ENCODE assay signal across 1 cellular context in the genomic region with DNA sequence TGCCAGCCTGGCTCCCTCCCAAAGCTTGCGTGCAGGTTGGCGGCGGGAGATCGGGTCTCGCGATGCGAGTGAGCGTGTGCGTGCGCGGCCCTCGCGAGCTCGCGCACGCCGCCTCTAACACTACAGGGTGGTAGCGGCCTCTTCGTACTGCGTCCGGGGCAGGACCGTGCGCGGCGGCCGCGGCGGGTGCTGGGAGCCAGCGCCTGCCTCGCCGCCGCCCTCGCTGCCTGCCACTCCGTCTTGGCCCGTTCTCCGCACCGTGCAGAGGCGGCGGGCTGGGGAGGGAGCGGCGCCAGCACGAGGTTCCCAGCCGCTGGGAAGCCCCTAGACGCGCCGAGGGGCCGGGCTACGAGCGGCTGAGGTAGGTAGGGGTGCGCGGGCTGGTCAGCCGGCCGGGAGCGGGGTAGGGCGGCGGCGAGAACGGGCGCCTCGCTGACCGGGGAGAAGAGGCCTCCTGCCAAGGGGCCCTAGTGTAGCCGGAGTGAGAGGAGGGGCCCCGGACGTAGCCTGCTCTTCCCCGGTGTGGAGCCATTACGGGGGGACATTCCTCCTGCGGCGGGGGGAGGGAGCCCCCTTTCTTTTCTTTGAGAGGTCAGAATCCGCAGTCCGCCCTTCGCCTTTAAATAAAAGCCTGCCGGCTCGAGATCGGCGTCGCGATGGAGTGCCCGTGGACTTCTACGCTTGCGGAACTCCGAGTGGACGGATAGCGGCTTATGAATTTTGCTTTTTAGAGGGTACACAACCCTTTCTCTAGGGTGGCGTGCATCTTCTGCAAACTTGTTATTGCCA.
TF ChIP-seq lines count a peak whose summit lies in the region.

Gene C5orf24 (plus strand): TSS at position 117 of the 789 bp plus-strand sequence. CDS start 8,933 bp downstream, outside the sequence.

TF ChIP-seq in H1, 55 proteins besides CTCF, POLR2A, EP300 and RAD21:
- no peak for TF ChIP-seq JUN (IDR thresholded peaks at IDR 0.05; ENCODE audit: low read depth, low read length)
- TF ChIP-seq HDAC2 (IDR thresholded peaks at IDR 0.05; ENCODE audit: borderline replicate concordance in 1 of 2, low read depth in 2 of 2, low read length in 2 of 2), result no peak; a peak in 2 of 4 replicates
- no peak for TF ChIP-seq RNF2 (IDR thresholded peaks at IDR 0.05; ENCODE audit: borderline replicate concordance, low read depth, low read length, missing control alignments, poor library complexity, severe bottlenecking)
- TF ChIP-seq CBX8 (IDR thresholded peaks at IDR 0.05; ENCODE audit: borderline replicate concordance, low read depth, low read length), result no peak
- TF ChIP-seq KDM1A (IDR thresholded peaks at IDR 0.05; ENCODE audit: borderline replicate concordance, low read length), result no peak
- TF ChIP-seq CHD1 (IDR thresholded peaks at IDR 0.05; ENCODE audit: low read depth, low read length), result no peak
- no peak for TF ChIP-seq SP1 (IDR thresholded peaks at IDR 0.05; ENCODE audit: low read depth, low read length)
- peak in 1 of 2 experiments; percentile 56; a peak in 2 of 4 replicates for TF ChIP-seq SIN3A (conservative IDR thresholded peaks at IDR 0.05 in 1 of 2, IDR thresholded peaks at IDR 0.05 in 1 of 2; ENCODE audit: low read depth in 1 of 2, low read length in 2 of 2)
- TF ChIP-seq CREB1 (IDR thresholded peaks at IDR 0.05), result peak; percentile 59
- no peak for TF ChIP-seq EZH2 (IDR thresholded peaks at IDR 0.05; ENCODE audit: low read depth, low read length, severe bottlenecking)
- TF ChIP-seq MAFK (IDR thresholded peaks at IDR 0.05; ENCODE audit: low read depth, low read length), result no peak
- no peak for TF ChIP-seq JUND (IDR thresholded peaks at IDR 0.05; ENCODE audit: low read length)
- TF ChIP-seq PHF8 (conservative IDR thresholded peaks at IDR 0.05; ENCODE audit: low read depth, low read length), result peak; percentile 88
- peak; percentile 44; the same call in 1 of the 2 replicates for TF ChIP-seq GABPA (IDR thresholded peaks at IDR 0.05; ENCODE audit: borderline replicate concordance, insufficient read depth, low read length)
- no peak; the same call in 1 of the 2 replicates for TF ChIP-seq TEAD4 (IDR thresholded peaks at IDR 0.05; ENCODE audit: low read depth, low read length)
- TF ChIP-seq TCF12 (IDR thresholded peaks at IDR 0.05; ENCODE audit: low read depth, low read length), result no peak
- TF ChIP-seq YY1 (IDR thresholded peaks at IDR 0.05; ENCODE audit: low read depth, low read length), result 0 out of 2 replicates have a peak, but pooled peaks have one; percentile 28
- peak; percentile 82 for TF ChIP-seq TAF7 (optimal IDR thresholded peaks at IDR 0.05; ENCODE audit: borderline replicate concordance, low read depth, low read length)
- TF ChIP-seq, protein P1, sequence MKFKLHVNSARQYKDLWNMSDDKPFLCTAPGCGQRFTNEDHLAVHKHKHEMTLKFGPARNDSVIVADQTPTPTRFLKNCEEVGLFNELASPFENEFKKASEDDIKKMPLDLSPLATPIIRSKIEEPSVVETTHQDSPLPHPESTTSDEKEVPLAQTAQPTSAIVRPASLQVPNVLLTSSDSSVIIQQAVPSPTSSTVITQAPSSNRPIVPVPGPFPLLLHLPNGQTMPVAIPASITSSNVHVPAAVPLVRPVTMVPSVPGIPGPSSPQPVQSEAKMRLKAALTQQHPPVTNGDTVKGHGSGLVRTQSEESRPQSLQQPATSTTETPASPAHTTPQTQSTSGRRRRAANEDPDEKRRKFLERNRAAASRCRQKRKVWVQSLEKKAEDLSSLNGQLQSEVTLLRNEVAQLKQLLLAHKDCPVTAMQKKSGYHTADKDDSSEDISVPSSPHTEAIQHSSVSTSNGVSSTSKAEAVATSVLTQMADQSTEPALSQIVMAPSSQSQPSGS (IDR thresholded peaks at IDR 0.05; ENCODE audit: low read length), result no peak
- TF ChIP-seq CEBPB (IDR thresholded peaks at IDR 0.05; ENCODE audit: low read depth, low read length), result no peak
- TF ChIP-seq RXRA (IDR thresholded peaks at IDR 0.05; ENCODE audit: insufficient read depth, low read depth, low read length), result no peak
- peak; percentile 96 for TF ChIP-seq CHD2 (IDR thresholded peaks at IDR 0.05; ENCODE audit: low read length)
- no peak for TF ChIP-seq SIRT6 (IDR thresholded peaks at IDR 0.05; ENCODE audit: low read length)
- no peak; the same call in none of the 2 replicates for TF ChIP-seq POLR2AphosphoS5 (IDR thresholded peaks at IDR 0.05; ENCODE audit: low read depth, low read length)
- TF ChIP-seq SIX5 (IDR thresholded peaks at IDR 0.05; ENCODE audit: low read depth, low read length), result no peak
- peak; percentile 91 for TF ChIP-seq BACH1 (IDR thresholded peaks at IDR 0.05; ENCODE audit: low read length)
- TF ChIP-seq ZNF274 (IDR thresholded peaks at IDR 0.05; ENCODE audit: borderline replicate concordance, extremely low read depth, low read length), result no peak
- peak; percentile 62; the same call in 1 of the 2 replicates for TF ChIP-seq TBP (IDR thresholded peaks at IDR 0.05; ENCODE audit: low read depth, low read length)
- peak; percentile 38; the same call in 1 of the 2 replicates for TF ChIP-seq EGR1 (IDR thresholded peaks at IDR 0.05; ENCODE audit: borderline replicate concordance, low read depth, low read length)
- TF ChIP-seq GTF2F1 (IDR thresholded peaks at IDR 0.05; ENCODE audit: borderline replicate concordance, low read depth, low read length), result no peak; the same call in 1 of the 2 replicates
- TF ChIP-seq, protein P2, sequence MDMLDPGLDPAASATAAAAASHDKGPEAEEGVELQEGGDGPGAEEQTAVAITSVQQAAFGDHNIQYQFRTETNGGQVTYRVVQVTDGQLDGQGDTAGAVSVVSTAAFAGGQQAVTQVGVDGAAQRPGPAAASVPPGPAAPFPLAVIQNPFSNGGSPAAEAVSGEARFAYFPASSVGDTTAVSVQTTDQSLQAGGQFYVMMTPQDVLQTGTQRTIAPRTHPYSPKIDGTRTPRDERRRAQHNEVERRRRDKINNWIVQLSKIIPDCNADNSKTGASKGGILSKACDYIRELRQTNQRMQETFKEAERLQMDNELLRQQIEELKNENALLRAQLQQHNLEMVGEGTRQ (IDR thresholded peaks at IDR 0.05; ENCODE audit: low read length), result no peak
- no peak for TF ChIP-seq POU5F1 (IDR thresholded peaks at IDR 0.05; ENCODE audit: low read depth, low read length)
- peak; percentile 69 for TF ChIP-seq KDM4A (IDR thresholded peaks at IDR 0.05; ENCODE audit: low read depth, low read length, severe bottlenecking)
- TF ChIP-seq KDM5A (IDR thresholded peaks at IDR 0.05; ENCODE audit: low read length), result no peak
- TF ChIP-seq SAP30 (IDR thresholded peaks at IDR 0.05; ENCODE audit: insufficient read depth, insufficient replicate concordance, low read length), result no peak
- TF ChIP-seq NANOG (IDR thresholded peaks at IDR 0.05; ENCODE audit: insufficient read depth, low read depth, low read length, poor library complexity, severe bottlenecking), result no peak
- no peak; the same call in 1 of the 2 replicates for TF ChIP-seq SP4 (IDR thresholded peaks at IDR 0.05; ENCODE audit: low read length)
- TF ChIP-seq BCL11A (IDR thresholded peaks at IDR 0.05; ENCODE audit: low read depth in 2 of 2, low read length in 2 of 2), result no peak
- TF ChIP-seq FOSL1 (IDR thresholded peaks at IDR 0.05; ENCODE audit: insufficient read depth, low read depth, low read length), result no peak
- 0 out of 2 replicates have a peak, but pooled peaks have one; percentile 20 for TF ChIP-seq SUZ12 (IDR thresholded peaks at IDR 0.05; ENCODE audit: low read length)
- TF ChIP-seq BRCA1 (IDR thresholded peaks at IDR 0.05; ENCODE audit: low read depth, low read length), result peak; percentile 82
- peak; percentile 95 for TF ChIP-seq E2F6 (IDR thresholded peaks at IDR 0.05)
- TF ChIP-seq HDAC6 (IDR thresholded peaks at IDR 0.05; ENCODE audit: low read depth, low read length), result no peak
- no peak for TF ChIP-seq RFX5 (IDR thresholded peaks at IDR 0.05; ENCODE audit: borderline replicate concordance, low read depth, low read length)
- peak; percentile 90 for TF ChIP-seq TAF1 (IDR thresholded peaks at IDR 0.05; ENCODE audit: low read depth, low read length)
- no peak for TF ChIP-seq CHD7 (IDR thresholded peaks at IDR 0.05; ENCODE audit: insufficient replicate concordance, low read length)
- no peak for TF ChIP-seq SRF (IDR thresholded peaks at IDR 0.05; ENCODE audit: low read depth, low read length)
- no peak for TF ChIP-seq CBX5 (IDR thresholded peaks at IDR 0.05; ENCODE audit: low read depth, low read length)
- TF ChIP-seq ATF3 (IDR thresholded peaks at IDR 0.05; ENCODE audit: insufficient read depth, low read depth, low read length), result no peak
- TF ChIP-seq NRF1 (IDR thresholded peaks at IDR 0.05; ENCODE audit: low read depth, low read length), result peak; percentile 57
- TF ChIP-seq ASH2L (IDR thresholded peaks at IDR 0.05; ENCODE audit: low read length), result peak; percentile 99
- TF ChIP-seq RBBP5 (IDR thresholded peaks at IDR 0.05; ENCODE audit: borderline replicate concordance, low read depth, low read length), result peak; percentile 99
- TF ChIP-seq CTBP2 (IDR thresholded peaks at IDR 0.05; ENCODE audit: borderline replicate concordance, insufficient read depth, insufficient read length, low read length), result no peak
- peak; percentile 88 for TF ChIP-seq MAX (IDR thresholded peaks at IDR 0.05)
- TF ChIP-seq SP2 (IDR thresholded peaks at IDR 0.05; ENCODE audit: low read length), result no peak
TF ChIP-seq in H1: peak in this region for 19.
